ENCODE assay signal across 8 cellular contexts in genomic region chr3:133540896-133541674, GRCh38. TPM values are rescaled to one million over a fixed set of nuclear protein-coding genes. Genes with fewer than 3 reads are reported as not detected.
DNase-seq lines count a peak whose midpoint lies in the region; ATAC-seq, FAIRE-seq and TF ChIP-seq lines count a peak whose summit lies in the region.

No MANE protein-coding gene starts in this region.

- H3K4me1 ChIP-seq in gastrocnemius medialis: peaks cover 0 to 1% of the 10 kb centered on the region in 2 donors

- no peaks in the 10 kb centered on the region for H3K9me3 ChIP-seq in gastrocnemius medialis

- H3K36me3 ChIP-seq in kidney epithelial cell (ENCODE audit: control insufficient read depth, insufficient read depth, low read length) (no peaks in the 10 kb centered on the region), gastrocnemius medialis (no peaks in the 10 kb centered on the region)

- intact Hi-C loops in gastrocnemius medialis (cut with DNase I; ENCODE audit: low total_unique reads): no loop called here

- H3K27me3 ChIP-seq in kidney epithelial cell (ENCODE audit: control insufficient read depth, insufficient read depth, low read length) (no peaks in the 10 kb centered on the region), gastrocnemius medialis (no peaks in the 10 kb centered on the region)

- TF ChIP-seq POLR2A in gastrocnemius medialis (IDR thresholded peaks at IDR 0.05): no peak

- peak; percentile 95 for FAIRE-seq in RCC 7860 (lab: Jason Lieb, UNC)

- H3K4me3 ChIP-seq in GM12865 (ENCODE audit: low read depth, low read length): no peak overlapping the region
- H3K4me3 ChIP-seq in kidney epithelial cell (ENCODE audit: low read depth, low read length): no peak overlapping the region
- H3K4me3 ChIP-seq in gastrocnemius medialis: no peak overlapping the region

- H3K27ac ChIP-seq in gastrocnemius medialis: no peak overlapping the region

- in situ Hi-C loops in gastrocnemius medialis (cut with MboI; ENCODE audit: low sequenced_read_pairs in 4 of 4): no loop called here

- peak; percentile 80 for ATAC-seq in HG02852 (IDR thresholded peaks at IDR 0.05; ENCODE audit: unreplicated experiment)
- ATAC-seq in gastrocnemius medialis: no peak

- DNase-seq in GM12865 (ENCODE audit: low read depth) (peak; percentile 61), RCC 7860 (ENCODE audit: low spot score) (peak; percentile 99), kidney epithelial cell (ENCODE audit: low read depth) (peak; percentile 55), gastrocnemius medialis (no peak), dedifferentiated amniotic fluid mesenchymal stem cell (ENCODE audit: extremely low spot score) (no peak), NCI-H146 (lab: John Stamatoyannopoulos, UW) (no peak)
- no peak for DNase-seq in stimulated activated naive CD4-positive, alpha-beta T cell treated with Interleukin-2 at 50 U/mL for 16 hours (lab: John Stamatoyannopoulos, UW)

- TF ChIP-seq CTCF in GM12865 (IDR thresholded peaks at IDR 0.05; ENCODE audit: insufficient read depth, low read depth, low read length, missing control alignments) (no peak), kidney epithelial cell (IDR thresholded peaks at IDR 0.05; ENCODE audit: insufficient read depth, low read length, poor library complexity, severe bottlenecking) (no peak), gastrocnemius medialis (IDR thresholded peaks at IDR 0.05 in 4 of 5, conservative IDR thresholded peaks at IDR 0.05 in 1 of 5) (no peak)

RNA-seq across cellular contexts. Expression of gene CDV3, which starts 32.4 kb away (rescaled TPM):
- total RNA-seq in kidney epithelial cell (207 and 244 TPM in 2 replicates), gastrocnemius medialis (100 to 1,000 TPM; 241 to 376 (median 350) TPM)

Comparison
In these comparisons a context has a peak if more than half of its experiments do, and no peak if none do; other contexts are left out.
1. DNase-seq: peak in GM12865 (single experiment), RCC 7860 (single experiment) and kidney epithelial cell (single experiment); none in stimulated activated naive CD4-positive, alpha-beta T cell treated with Interleukin-2 at 50 U/mL for 16 hours (single experiment), gastrocnemius medialis (0 of 2), dedifferentiated amniotic fluid mesenchymal stem cell (single experiment) and NCI-H146 (single experiment).